ENCODE assay signal across 21 cellular contexts in genomic region chr5:127280494-127281220, GRCh38. TPM values are rescaled to one million over a fixed set of nuclear protein-coding genes. Genes with fewer than 3 reads are reported as not detected.
DNase-seq lines count a peak whose midpoint lies in the region; ATAC-seq and TF ChIP-seq lines count a peak whose summit lies in the region.
"Had no signal": no experiment of that assay in that cellular context is flagged by ENCODE, and none has a peak within 500 bp of the region (broad histone marks: within the 10 kb centered on the region; RNA-seq: fewer than 3 reads in every experiment).

No MANE protein-coding gene starts in this region.

- no peak overlapping the region for H3K4me3 Mint-ChIP-seq in activated T-helper 17 cell treated with anti-CD3 and anti-CD28 coated beads, Interleukin-2, amount 50 U/mL, for 72 hours
- H3K4me3 Mint-ChIP-seq: activated naive CD4-positive, alpha-beta T cell treated with anti-CD3 and anti-CD28 coated beads, Interleukin-2, amount 10 ng/mL, durations not matched to agents 7 days and 5 days; central memory CD8-positive, alpha-beta T cell; HFFc6 had no signal

- H3K4me1 ChIP-seq in cardiac muscle cell (ENCODE audit: low read depth) (no peaks in the 10 kb centered on the region), left lung (no peaks in the 10 kb centered on the region)
- H3K4me1 ChIP-seq: gastroesophageal sphincter, spleen had no signal

- no peaks in the 10 kb centered on the region for H3K36me3 ChIP-seq in cardiac muscle cell
- H3K36me3 ChIP-seq in left lung = no peaks in the 10 kb centered on the region
- H3K36me3 ChIP-seq: gastroesophageal sphincter, ovary, spleen had no signal

- H3K9me3 ChIP-seq in cardiac muscle cell (ENCODE audit: low read depth) (no peaks in the 10 kb centered on the region), left lung (no peaks in the 10 kb centered on the region)
- H3K9me3 ChIP-seq: gastroesophageal sphincter, ovary, spleen had no signal

- peaks cover 19% of the 10 kb centered on the region for H3K27me3 Mint-ChIP-seq in activated T-helper 17 cell treated with anti-CD3 and anti-CD28 coated beads, Interleukin-2, amount 50 U/mL, for 72 hours

- H3K4me3 ChIP-seq in cardiac muscle cell = no peak overlapping the region
- H3K4me3 ChIP-seq in fibroblast of mammary gland (ENCODE audit: control insufficient read depth, low read depth, low read length) = no peak overlapping the region
- H3K4me3 ChIP-seq in left lung = no peak overlapping the region
- H3K4me3 ChIP-seq: gastroesophageal sphincter, ovary, PC-9, spleen had no signal

- TF ChIP-seq CTCF in cardiac muscle cell (IDR thresholded peaks at IDR 0.05; ENCODE audit: low read depth, low read length) (peak; percentile 7), fibroblast of mammary gland (conservative IDR thresholded peaks at IDR 0.05; ENCODE audit: control insufficient read depth, insufficient read depth, low read depth, low read length) (peak; percentile 5), left lung (IDR thresholded peaks at IDR 0.05) (no peak)

- intact Hi-C loops in left cardiac atrium (cut with DNase I) = no loop called here
- intact Hi-C loops in left lung (cut with DNase I) = no loop called here

- DNase-seq in cardiac muscle cell (ENCODE audit: low read depth in 1 of 2, low spot score in 1 of 2) (peak in 1 of 2 donors; percentile 14), left cardiac atrium (no peak), SHP77 treated with DMSO at 0.1 percent for 48 hours (lab: John Stamatoyannopoulos, UW) (peak; percentile 95), fibroblast of mammary gland (ENCODE audit: low read depth) (no peak), superior temporal gyrus (ENCODE audit: extremely low spot score) (peak; percentile 14), GDM1 (lab: John Stamatoyannopoulos, UW) (no peak), left lung (no peak)
- DNase-seq: activated CD4-positive, alpha-beta T cell treated with anti-CD3 and anti-CD28 coated beads for 1 hour; activated CD8-positive, alpha-beta memory T cell treated with anti-CD3 and anti-CD28 coated beads, Interleukin-2, amount 50 U/mL, for 48 hours; activated naive CD4-positive, alpha-beta T cell treated with anti-CD3 and anti-CD28 coated beads, Interleukin-2, amount 10 ng/mL, durations not matched to agents 7 days and 5 days; DND-41; HFFc6; NCI-H2171 treated with DMSO at 0.1 percent for 48 hours; ovary; PC-9; spleen had no signal

- no peak overlapping the region for H3K27ac Mint-ChIP-seq in activated T-helper 17 cell treated with anti-CD3 and anti-CD28 coated beads, Interleukin-2, amount 50 U/mL, for 72 hours
- H3K27ac Mint-ChIP-seq: activated naive CD4-positive, alpha-beta T cell treated with anti-CD3 and anti-CD28 coated beads, Interleukin-2, amount 10 ng/mL, durations not matched to agents 7 days and 5 days; HFFc6 had no signal

- no peak overlapping the region for H3K27ac ChIP-seq in cardiac muscle cell
- H3K27ac ChIP-seq in left lung = no peak overlapping the region
- H3K27ac ChIP-seq: gastroesophageal sphincter, ovary, PC-9, spleen had no signal

- H3K9me3 Mint-ChIP-seq in activated T-helper 17 cell treated with anti-CD3 and anti-CD28 coated beads, Interleukin-2, amount 50 U/mL, for 72 hours = no peaks in the 10 kb centered on the region
- H3K9me3 Mint-ChIP-seq: activated naive CD4-positive, alpha-beta T cell treated with anti-CD3 and anti-CD28 coated beads, Interleukin-2, amount 10 ng/mL, durations not matched to agents 7 days and 5 days; central memory CD8-positive, alpha-beta T cell; HFFc6 had no signal

- H3K4me1 Mint-ChIP-seq in activated T-helper 17 cell treated with anti-CD3 and anti-CD28 coated beads, Interleukin-2, amount 50 U/mL, for 72 hours = no peaks in the 10 kb centered on the region
- H3K4me1 Mint-ChIP-seq: central memory CD8-positive, alpha-beta T cell had no signal

- H3K27me3 ChIP-seq in cardiac muscle cell = no peaks in the 10 kb centered on the region
- no peaks in the 10 kb centered on the region for H3K27me3 ChIP-seq in left lung
- H3K27me3 ChIP-seq: ovary had no signal

- H3K36me3 Mint-ChIP-seq in activated T-helper 17 cell treated with anti-CD3 and anti-CD28 coated beads, Interleukin-2, amount 50 U/mL, for 72 hours (ENCODE audit: low read depth) = no peaks in the 10 kb centered on the region
- H3K36me3 Mint-ChIP-seq: activated naive CD4-positive, alpha-beta T cell treated with anti-CD3 and anti-CD28 coated beads, Interleukin-2, amount 10 ng/mL, durations not matched to agents 7 days and 5 days had no signal

- ATAC-seq in left cardiac atrium = no peak
- ATAC-seq in activated T-helper 17 cell treated with anti-CD3 and anti-CD28 coated beads, Interleukin-2, amount 50 U/mL, for 72 hours (replicated peaks) = no peak
- ATAC-seq in left lung = no peak
- ATAC-seq: gastroesophageal sphincter had no signal

RNA-seq across cellular contexts. Expression of gene MEGF10, which starts 9.9 kb away (rescaled TPM):
- total RNA-seq in cardiac muscle cell (8.2 and 8.8 TPM in 2 replicates), left cardiac atrium (1 to 10 TPM; 1.1 to 1.2 TPM), left lung (under 1 TPM; 0.17 to 0.24 TPM)
- 1.7 and 6.5 TPM in 2 replicates for polyA plus RNA-seq in cardiac muscle cell
- total RNA-seq in activated T-helper 17 cell treated with anti-CD3 and anti-CD28 coated beads, Interleukin-2, amount 50 U/mL, for 72 hours = under 1 TPM in 1 of 2 donors, not detected in 1; 0.28 TPM
- total RNA-seq: HFFc6; MCF 10A; PC-9; T-helper 1 cell treated with Interleukin-12 subunit alpha and Interleukin-12 subunit beta and Interleukin-4 antibody, amounts not matched to agents 30 ng/mL and 1 ng/mL, for 36 hours had no signal

Comparison
In these comparisons a context has a peak if more than half of its experiments do, and no peak if none do; other contexts are left out.
1. DNase-seq: peak in SHP77 treated with DMSO at 0.1 percent for 48 hours (single experiment) and superior temporal gyrus (single experiment); none in left cardiac atrium (single experiment), fibroblast of mammary gland (single experiment), GDM1 (single experiment) and left lung (0 of 2).
2. CTCF ChIP-seq: peak in cardiac muscle cell (single experiment) and fibroblast of mammary gland (single experiment); none in left lung (0 of 2).